ENCODE assay signal across 24 cellular contexts in the genomic region with DNA sequence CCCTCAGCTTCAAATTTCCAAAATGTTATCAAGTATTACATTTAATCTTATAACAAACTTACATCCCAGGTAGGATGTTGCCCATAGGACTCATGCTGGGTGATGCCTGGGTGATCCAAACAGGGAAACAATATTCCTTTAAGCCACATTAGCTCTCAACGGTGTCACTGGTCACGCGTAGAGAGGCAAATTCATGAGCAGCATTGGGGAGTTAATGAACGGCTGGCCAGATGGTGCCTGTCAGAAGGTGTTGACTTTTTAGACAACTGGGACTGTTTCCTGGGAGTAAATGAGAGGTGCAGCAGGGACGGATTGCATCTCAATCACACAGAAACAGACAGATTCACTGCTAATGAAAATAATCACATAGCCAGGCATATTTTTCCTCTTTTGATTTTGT.
A peak's percentile ranks its signal among the peaks of the same experiment; 100 is the strongest.
DNase-seq lines count a peak whose midpoint lies in the region; ATAC-seq and TF ChIP-seq lines count a peak whose summit lies in the region.
"Had no signal": no experiment of that assay in that cellular context is flagged by ENCODE, and none has a peak within 500 bp of the region (broad histone marks: within the 10 kb centered on the region; RNA-seq: fewer than 3 reads in every experiment).

No MANE protein-coding gene starts in this region.

- H3K9me3 ChIP-seq in body of pancreas: no peaks in the 10 kb centered on the region
- H3K9me3 ChIP-seq: ascending aorta, Caco-2 had no signal

- CTCF ChIA-PET in GM10248 (lab: Yijun Ruan, JAX): interaction anchor here (1.6 kb wide), 1 partner anchor 19 kb away, joined by 5 read pairs; no protein-coding TSS in a partner anchor

- intact Hi-C loops in body of pancreas (cut with DNase I): no loop called here

- no peak overlapping the region for H3K4me3 ChIP-seq in body of pancreas
- H3K4me3 ChIP-seq: ascending aorta, SK-N-MC had no signal

- POLR2A ChIA-PET in GM10248 (lab: Yijun Ruan, JAX): no interaction called here

- no peak for TF ChIP-seq POLR2A in body of pancreas (IDR thresholded peaks at IDR 0.05)

- 32 to 55% methylated on average over 5 of the region's 5 CpGs for WGBS in body of pancreas, 2 donors

- TF ChIP-seq CTCF in body of pancreas (IDR thresholded peaks at IDR 0.05) (no peak), GM10248 (IDR thresholded peaks at IDR 0.05; ENCODE audit: control extremely low read depth, extremely low read depth, low read depth, missing control alignments) (no peak)

- H3K4me1 ChIP-seq in body of pancreas: no peaks in the 10 kb centered on the region
- H3K4me1 ChIP-seq: ascending aorta, Caco-2, parathyroid adenoma had no signal

- no peaks in the 10 kb centered on the region for H3K36me3 ChIP-seq in body of pancreas (replicated peaks in 1 of 2; ENCODE audit: insufficient read depth in 1 of 2, low read depth in 2 of 2)
- H3K36me3 ChIP-seq: ascending aorta had no signal

- H3K27me3 ChIP-seq in body of pancreas: no peaks in the 10 kb centered on the region
- H3K27me3 ChIP-seq: ascending aorta had no signal

- ATAC-seq in body of pancreas: no peak
- ATAC-seq in GM18502 (IDR thresholded peaks at IDR 0.05; ENCODE audit: poor library complexity, unreplicated experiment): no peak
- ATAC-seq in GM21619 (IDR thresholded peaks at IDR 0.05; ENCODE audit: unreplicated experiment): no peak
- ATAC-seq: activated T-helper 17 cell treated with anti-CD3 and anti-CD28 coated beads, Interleukin-2, amount 50 U/mL, for 72 hours; left lobe of liver; natural killer cell had no signal

- no peak overlapping the region for H3K27ac ChIP-seq in body of pancreas
- H3K27ac ChIP-seq: ascending aorta, epithelial cell of prostate, parathyroid adenoma, RWPE1, SK-N-MC, VCaP had no signal

- peak; percentile 1 for DNase-seq in COLO668 (lab: John Stamatoyannopoulos, UW; ENCODE audit: unreplicated experiment)
- peak; percentile 82 for DNase-seq in NCI-H1092 treated with DMSO at 0.1 percent for 48 hours (lab: John Stamatoyannopoulos, UW)
- DNase-seq in NCI-H2171 treated with DMSO at 0.1 percent for 48 hours (lab: John Stamatoyannopoulos, UW): peak; percentile 98
- DNase-seq in body of pancreas: peak in 3 of 4 donors; percentile 19 to 54 (median 39)
- DNase-seq in NCI-H2107 treated with DMSO at 0.1 percent for 48 hours (lab: John Stamatoyannopoulos, UW; ENCODE audit: unreplicated experiment): no peak
- DNase-seq in GM10248 (ENCODE audit: extremely low spot score): no peak
- DNase-seq: activated CD4-positive, alpha-beta T cell treated with anti-CD3 and anti-CD28 coated beads, Interleukin-2, amount 50 U/mL, for 1 hour; Caco-2; cerebellar nuclear complex; H9; MM.1S; natural killer cell; NCI-H2107; substantia nigra had no signal

Comparison
In these comparisons a context has a peak if more than half of its experiments do, and no peak if none do; other contexts are left out.
1. DNase-seq: peak in COLO668 (single experiment), NCI-H1092 treated with DMSO at 0.1 percent for 48 hours (single experiment), NCI-H2171 treated with DMSO at 0.1 percent for 48 hours (single experiment) and body of pancreas (3 of 4); none in NCI-H2107 treated with DMSO at 0.1 percent for 48 hours (single experiment) and GM10248 (single experiment).